19 cellular contexts compared by ENCODE assay signal in genomic region chr6:152204584-152204983, GRCh38.
DNase-seq lines count a peak whose midpoint lies in the region; ATAC-seq, FAIRE-seq and TF ChIP-seq lines count a peak whose summit lies in the region.
"Had no signal": no experiment of that assay in that cellular context is flagged by ENCODE, and none has a peak within 500 bp of the region (broad histone marks: within the 10 kb centered on the region; RNA-seq: fewer than 3 reads in every experiment).

No MANE protein-coding gene starts in this region.

- H3K4me3 ChIP-seq in PC-3 (ENCODE audit: low read length): no peak overlapping the region
- no peak overlapping the region for H3K4me3 ChIP-seq in uterus
- H3K4me3 ChIP-seq in transverse colon: no peak overlapping the region
- no peak overlapping the region for H3K4me3 ChIP-seq in HepG2 (replicated peaks in 1 of 3; ENCODE audit: insufficient read depth in 1 of 3, low read depth in 2 of 3, low read length in 3 of 3)
- H3K4me3 ChIP-seq: BLaER1 had no signal

- in situ Hi-C loops in transverse colon (cut with MboI; ENCODE audit: low pct_ligation_motif_present in 1 of 4, low pct_unique_long_range_greater_than_20kb in 1 of 4, low sequenced_read_pairs in 3 of 4) (no loop called here), HepG2 (cut with HindIII; ENCODE audit: extremely low pct_ligation_motif_present, low pct_unique_long_range_greater_than_20kb) (no loop called here)

- ATAC-seq in PC-3 (peak; percentile 55), HepG2 (no peak)
- no peak for ATAC-seq in activated CD8-positive, alpha-beta T cell treated with anti-CD3 and anti-CD28 coated beads for 36 hours
- ATAC-seq: HCT116 had no signal

- no peak for TF ChIP-seq RAD21 in HepG2 (CRISPR knock-in tag; IDR thresholded peaks at IDR 0.05)

- 53 to 68% methylated on average over 2 of the region's 2 CpGs for WGBS in transverse colon (ENCODE audit: low coverage in 1 of 2), 2 donors
- 85% methylated on average over 2 of the region's 2 CpGs for WGBS in HepG2 (ENCODE audit: low lambda C conversion rate)

- DNase-seq in PC-3 (peak; percentile 2), chondrocyte (ENCODE audit: low spot score) (no peak), uterus (no peak), GM19240 (ENCODE audit: insufficient read length, low spot score) (no peak), transverse colon (no peak), HepG2 (ENCODE audit: low spot score) (no peak)
- no peak for DNase-seq in activated CD8-positive, alpha-beta T cell treated with anti-CD3 and anti-CD28 coated beads for 36 hours
- DNase-seq: 8988T; CD4-positive, alpha-beta memory T cell; DMS153; DMS79; GF-D8; GOT3; H7; HFFc6 had no signal

- FAIRE-seq in islet of Langerhans (lab: Jason Lieb, UNC) (peak; percentile 96), HepG2 (lab: Jason Lieb, UNC) (no peak)

- H3K4me2 ChIP-seq in PC-3 (ENCODE audit: low read length): no peak overlapping the region
- no peak overlapping the region for H3K4me2 ChIP-seq in HepG2 (ENCODE audit: low read depth, low read length)
- H3K4me2 ChIP-seq: BLaER1 had no signal

- peaks cover 18% of the 10 kb centered on the region for H3K4me1 Mint-ChIP-seq in chondrocyte (ENCODE audit: low read depth)
- H3K4me1 Mint-ChIP-seq in activated CD8-positive, alpha-beta T cell treated with anti-CD3 and anti-CD28 coated beads for 36 hours (ENCODE audit: low read depth): no peaks in the 10 kb centered on the region
- H3K4me1 Mint-ChIP-seq: CD14-positive monocyte had no signal

- no peak overlapping the region for H3K4me3 Mint-ChIP-seq in chondrocyte (ENCODE audit: unreplicated experiment)
- H3K4me3 Mint-ChIP-seq in activated CD8-positive, alpha-beta T cell treated with anti-CD3 and anti-CD28 coated beads for 36 hours: no peak overlapping the region
- H3K4me3 Mint-ChIP-seq: CD14-positive monocyte; CD4-positive, alpha-beta memory T cell; HFFc6 had no signal

- H3F3A ChIP-seq in PC-3 (ENCODE audit: low read length, unreplicated experiment): no peaks in the 10 kb centered on the region

- H3K36me3 ChIP-seq in PC-3 (ENCODE audit: low read depth, low read length) (no peaks in the 10 kb centered on the region), uterus (no peaks in the 10 kb centered on the region), transverse colon (peaks cover 0 to 36% (median 10%) of the 10 kb centered on the region in 4 donors), HepG2 (replicated peaks in 1 of 2; ENCODE audit: control insufficient read depth in 1 of 2, insufficient read depth in 2 of 2, low read length in 2 of 2) (no peaks in the 10 kb centered on the region)

- intact Hi-C loops in PC-3 (cut with micrococcal nuclease) (loop anchor here (5.0 kb wide), 1 partner anchor 107 kb away; no protein-coding TSS in a partner anchor), uterus (cut with DNase I; ENCODE audit: low total_unique reads) (no loop called here), transverse colon (cut with DNase I; ENCODE audit: low total_unique reads) (no loop called here), HepG2 (cut with micrococcal nuclease; ENCODE audit: unreplicated experiment) (no loop called here)
- intact Hi-C loops in activated CD8-positive, alpha-beta T cell treated with anti-CD3 and anti-CD28 coated beads for 36 hours (cut with micrococcal nuclease): no loop called here

- BruUV-seq in PC-3 (replicated peaks; lab: Mats Ljungman, UMichigan) (no TSS peak), HepG2 (replicated peaks; lab: Mats Ljungman, UMichigan) (no TSS peak)

- TF ChIP-seq POLR2A in uterus (IDR thresholded peaks at IDR 0.05) (no peak), transverse colon (IDR thresholded peaks at IDR 0.05) (no peak), HepG2 (IDR thresholded peaks at IDR 0.05; ENCODE audit: insufficient read depth in 1 of 2, low read depth in 2 of 2, low read length in 2 of 2) (no peak)

- H3K9me3 Mint-ChIP-seq in chondrocyte (ENCODE audit: low read depth): no peaks in the 10 kb centered on the region
- H3K9me3 Mint-ChIP-seq in activated CD8-positive, alpha-beta T cell treated with anti-CD3 and anti-CD28 coated beads for 36 hours: no peaks in the 10 kb centered on the region
- H3K9me3 Mint-ChIP-seq: CD4-positive, alpha-beta memory T cell; HFFc6 had no signal

- H3K27me3 ChIP-seq in PC-3 (ENCODE audit: low read length) (no peaks in the 10 kb centered on the region), uterus (no peaks in the 10 kb centered on the region), transverse colon (no peaks in the 10 kb centered on the region), HepG2 (ENCODE audit: control insufficient read depth in 1 of 2, insufficient read depth in 2 of 2, low read length in 2 of 2) (no peaks in the 10 kb centered on the region)
- H3K27me3 ChIP-seq: BLaER1 had no signal

- H3K9me3 ChIP-seq in PC-3 (ENCODE audit: low read length) (no peaks in the 10 kb centered on the region), uterus (no peaks in the 10 kb centered on the region), transverse colon (no peaks in the 10 kb centered on the region), HepG2 (ENCODE audit: low read length) (no peaks in the 10 kb centered on the region)
- H3K9me3 ChIP-seq: BLaER1 had no signal

- TF ChIP-seq CTCF in PC-3 (conservative IDR thresholded peaks at IDR 0.05; ENCODE audit: low read depth, low read length): no peak
- TF ChIP-seq CTCF in chondrocyte (IDR thresholded peaks at IDR 0.05): no peak
- no peak for TF ChIP-seq CTCF in uterus (IDR thresholded peaks at IDR 0.05)
- TF ChIP-seq CTCF in activated CD8-positive, alpha-beta T cell treated with anti-CD3 and anti-CD28 coated beads for 36 hours (IDR thresholded peaks at IDR 0.05): no peak
- TF ChIP-seq CTCF in transverse colon (IDR thresholded peaks at IDR 0.05): no peak
- TF ChIP-seq CTCF in HepG2 (CRISPR knock-in tag; IDR thresholded peaks at IDR 0.05): no peak

- POLR2A ChIA-PET in PC-3 (lab: Charles Lee; ENCODE audit: unreplicated experiment) (no interaction called here), HepG2 (lab: Yijun Ruan, JAX) (no interaction called here)
- POLR2A ChIA-PET in activated CD8-positive, alpha-beta T cell treated with anti-CD3 and anti-CD28 coated beads for 36 hours (lab: Charles Lee): no interaction called here

- H2AFZ ChIP-seq in PC-3 (ENCODE audit: low read length): no peak overlapping the region
- no peak overlapping the region for H2AFZ ChIP-seq in HepG2 (ENCODE audit: low read length)

- H4K20me1 ChIP-seq in PC-3 (ENCODE audit: low read length) (no peaks in the 10 kb centered on the region), HepG2 (ENCODE audit: insufficient read depth, low read length) (no peaks in the 10 kb centered on the region)
- H4K20me1 ChIP-seq: BLaER1 had no signal

- H3K27ac Mint-ChIP-seq in chondrocyte (ENCODE audit: unreplicated experiment): peak overlapping the region; percentile 70
- H3K27ac Mint-ChIP-seq in activated CD8-positive, alpha-beta T cell treated with anti-CD3 and anti-CD28 coated beads for 36 hours: no peak overlapping the region
- H3K27ac Mint-ChIP-seq: CD14-positive monocyte, HFFc6 had no signal

- H3K27ac ChIP-seq in PC-3 (ENCODE audit: low read length) (0 out of 2 replicates have a peak overlapping the region, but pooled peaks have one; percentile 5), uterus (peak overlapping the region; percentile 69 to 80), transverse colon (no peak overlapping the region), HepG2 (ENCODE audit: extremely low read length, insufficient read depth, low read length) (no peak overlapping the region)
- H3K27ac ChIP-seq: BLaER1 had no signal

- peaks cover 18% of the 10 kb centered on the region for H3K4me1 ChIP-seq in PC-3 (ENCODE audit: insufficient read depth, low read length)
- no peaks in the 10 kb centered on the region for H3K4me1 ChIP-seq in uterus
- no peaks in the 10 kb centered on the region for H3K4me1 ChIP-seq in transverse colon
- H3K4me1 ChIP-seq in HepG2 (ENCODE audit: insufficient read depth, low read length): peaks cover 9% of the 10 kb centered on the region; the same call in 1 of the 2 replicates
- H3K4me1 ChIP-seq: BLaER1 had no signal

- TF ChIP-seq EP300 in transverse colon (IDR thresholded peaks at IDR 0.05; ENCODE audit: low read depth): no peak
- TF ChIP-seq EP300 in HepG2 (IDR thresholded peaks at IDR 0.05; ENCODE audit: low read depth in 2 of 2, low read length in 2 of 2): no peak
- TF ChIP-seq EP300 in HepG2 (CRISPR knock-in tag; IDR thresholded peaks at IDR 0.05; ENCODE audit: borderline replicate concordance): no peak

- CTCF ChIA-PET in PC-3 (lab: Charles Lee): no interaction called here
- CTCF ChIA-PET in activated CD8-positive, alpha-beta T cell treated with anti-CD3 and anti-CD28 coated beads for 36 hours (lab: Charles Lee): no interaction called here
- CTCF ChIA-PET in HepG2 (lab: Yijun Ruan, JAX; ENCODE audit: low intra/inter-chr PET ratio, low total read pairs): no interaction called here

- H3K79me2 ChIP-seq in PC-3 (ENCODE audit: low read length): no peaks in the 10 kb centered on the region
- H3K79me2 ChIP-seq in HepG2 (ENCODE audit: insufficient read depth, low read length): no peaks in the 10 kb centered on the region

- no peaks in the 10 kb centered on the region for H3K9me2 ChIP-seq in PC-3 (replicated peaks; ENCODE audit: low read length)

- H3K9ac ChIP-seq in PC-3 (ENCODE audit: low read length) (no peak overlapping the region), HepG2 (ENCODE audit: insufficient read depth, low read depth, low read length) (no peak overlapping the region)
- H3K9ac ChIP-seq: BLaER1 had no signal

- peaks cover 47% of the 10 kb centered on the region for H3K36me3 Mint-ChIP-seq in chondrocyte (ENCODE audit: low read depth)
- peaks cover 23% of the 10 kb centered on the region for H3K36me3 Mint-ChIP-seq in activated CD8-positive, alpha-beta T cell treated with anti-CD3 and anti-CD28 coated beads for 36 hours (ENCODE audit: low read depth)

- H3K27me3 Mint-ChIP-seq in chondrocyte (ENCODE audit: low read depth): no peaks in the 10 kb centered on the region
- no peaks in the 10 kb centered on the region for H3K27me3 Mint-ChIP-seq in activated CD8-positive, alpha-beta T cell treated with anti-CD3 and anti-CD28 coated beads for 36 hours
- H3K27me3 Mint-ChIP-seq: CD4-positive, alpha-beta memory T cell had no signal

TF ChIP-seq in HepG2, 621 proteins besides CTCF, POLR2A, EP300 and RAD21 (continues in another document):
- TF ChIP-seq ZNF652 (CRISPR knock-in tag; IDR thresholded peaks at IDR 0.05; ENCODE audit: borderline replicate concordance, low read depth) (no peak), PAX8 (CRISPR knock-in tag; IDR thresholded peaks at IDR 0.05; ENCODE audit: borderline replicate concordance) (no peak), ZNF30 (CRISPR knock-in tag; IDR thresholded peaks at IDR 0.05) (no peak), CREM (IDR thresholded peaks at IDR 0.05) (no peak), CREM (CRISPR knock-in tag; IDR thresholded peaks at IDR 0.05) (no peak), ZNF20 (CRISPR knock-in tag; IDR thresholded peaks at IDR 0.05) (no peak), ZNF501 (CRISPR knock-in tag; IDR thresholded peaks at IDR 0.05) (no peak)

Comparison
In these comparisons a context has a peak if more than half of its experiments do, and no peak if none do; other contexts are left out.
1. H3K27ac ChIP-seq: peak in PC-3 (single experiment) and uterus (2 of 2); none in transverse colon (0 of 4) and HepG2 (single experiment).